31 cellular contexts compared by ENCODE assay signal in the genomic region with DNA sequence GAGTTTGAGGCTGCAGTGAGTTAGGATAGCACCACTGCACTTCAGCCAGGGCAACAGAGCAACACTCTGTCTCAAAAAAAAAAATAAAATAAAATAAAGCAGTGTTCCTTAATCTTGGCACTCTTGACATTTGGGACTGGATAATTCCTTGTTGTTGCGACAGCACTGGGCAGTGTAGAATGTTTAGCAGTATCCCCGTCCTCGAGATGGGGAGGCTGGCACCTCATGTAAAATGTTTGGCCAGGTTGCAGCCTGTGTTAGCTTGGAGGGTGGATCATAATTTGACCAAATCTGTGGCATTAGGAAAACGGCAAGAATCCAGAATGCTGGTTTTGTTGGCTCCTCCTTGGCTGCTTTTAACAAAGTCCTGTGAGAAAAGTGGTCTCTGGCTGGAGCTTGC. TPM values are rescaled to one million over a fixed set of nuclear protein-coding genes. Genes with fewer than 3 reads are reported as not detected.
A peak's percentile ranks its signal among the peaks of the same experiment; 100 is the strongest.
DNase-seq lines count a peak whose midpoint lies in the region; ATAC-seq and TF ChIP-seq lines count a peak whose summit lies in the region.
"Had no signal": no experiment of that assay in that cellular context is flagged by ENCODE, and none has a peak within 500 bp of the region (broad histone marks: within the 10 kb centered on the region; RNA-seq: fewer than 3 reads in every experiment).

No MANE protein-coding gene starts in this region.

- 56% methylated on average over 4 of the region's 4 CpGs for WGBS in right cardiac atrium

- intact Hi-C loops in cardiac septum (cut with DNase I), result no loop called here
- intact Hi-C loops in Right ventricle myocardium inferior (cut with DNase I), result no loop called here
- intact Hi-C loops in right cardiac atrium (cut with DNase I), result no loop called here

- H3K4me1 ChIP-seq in right cardiac atrium (ENCODE audit: control insufficient read depth, insufficient read depth, low read length) (peaks cover 3% of the 10 kb centered on the region), right atrium auricular region (no peaks in the 10 kb centered on the region), neutrophil (ENCODE audit: control insufficient read depth in 1 of 2, insufficient read depth in 1 of 2, low read depth in 1 of 2, low read length in 1 of 2) (peaks cover under 1 to 6% of the 10 kb centered on the region in 2 experiments)
- H3K4me1 ChIP-seq: A549; BE2C; BLaER1; BLaER1 treated with 17β-estradiol and CSF1 and Interleukin-3, amounts not matched to agents 10 nM and 100 nM; Caco-2 had no signal

- peak overlapping the region; percentile 79 for H3K27ac ChIP-seq in right cardiac atrium (ENCODE audit: low read length)
- H3K27ac ChIP-seq in right atrium auricular region, result no peak overlapping the region
- H3K27ac ChIP-seq in neutrophil, result peak overlapping the region; percentile 39
- H3K27ac ChIP-seq: 22Rv1; A549; BLaER1; BLaER1 treated with 17β-estradiol and CSF1 and Interleukin-3, amounts not matched to agents 10 nM and 100 nM; C4-2B had no signal

- ATAC-seq in Right ventricle myocardium inferior, result no peak
- ATAC-seq in right cardiac atrium, result peak; percentile 38 to 62
- ATAC-seq: A549; CD8-positive, alpha-beta T cell had no signal

- DNase-seq in cardiac septum (ENCODE audit: low spot score) (peak; percentile 51), Right ventricle myocardium inferior (ENCODE audit: missing footprints) (no peak), right cardiac atrium (peak in 1 of 3 donors; percentile 55), right atrium auricular region (ENCODE audit: low spot score) (no peak), HT-29 (ENCODE audit: low spot score) (no peak)
- DNase-seq: 8988T; ACHN; AML-193; BE2C; C1 segment of cervical spinal cord; Caco-2; Calu3; CD4-positive, alpha-beta memory T cell; CD4-positive, alpha-beta T cell; CD4-positive, CD25-positive, alpha-beta regulatory T cell; CD8-positive, alpha-beta memory T cell; CD8-positive, alpha-beta T cell; COR-L47; DMS 273 treated with DMSO at 0.1 percent for 48 hours; DMS153; DMS53; DMS79; DMS79 treated with DMSO at 0.1 percent for 48 hours; DND-41; EL had no signal

- H3K9me3 ChIP-seq in right cardiac atrium (ENCODE audit: control insufficient read depth, low read length) (no peaks in the 10 kb centered on the region), right atrium auricular region (no peaks in the 10 kb centered on the region), neutrophil (no peaks in the 10 kb centered on the region)
- H3K9me3 ChIP-seq: BE2C; BLaER1; BLaER1 treated with 17β-estradiol and CSF1 and Interleukin-3, amounts not matched to agents 10 nM and 100 nM; Caco-2 had no signal

- H3K4me3 ChIP-seq in right cardiac atrium (ENCODE audit: low read length) (no peak overlapping the region), right atrium auricular region (no peak overlapping the region), neutrophil (ENCODE audit: low read depth in 1 of 2, low read length in 1 of 2) (no peak overlapping the region)
- H3K4me3 ChIP-seq: A549; BLaER1; BLaER1 treated with 17β-estradiol and CSF1 and Interleukin-3, amounts not matched to agents 10 nM and 100 nM had no signal

- H3K36me3 ChIP-seq in right atrium auricular region (no peaks in the 10 kb centered on the region), neutrophil (peaks cover 34% of the 10 kb centered on the region)
- H3K36me3 ChIP-seq: BE2C, BLaER1 had no signal

- H3K27me3 ChIP-seq in right cardiac atrium (ENCODE audit: control insufficient read depth, insufficient read depth) (no peaks in the 10 kb centered on the region), right atrium auricular region (no peaks in the 10 kb centered on the region), neutrophil (no peaks in the 10 kb centered on the region)
- H3K27me3 ChIP-seq: BE2C; BLaER1; BLaER1 treated with 17β-estradiol and CSF1 and Interleukin-3, amounts not matched to agents 10 nM and 100 nM had no signal

- TF ChIP-seq CTCF in right atrium auricular region (IDR thresholded peaks at IDR 0.05) (no peak), neutrophil (IDR thresholded peaks at IDR 0.05) (no peak)

RNA-seq across cellular contexts. Expression of a gene that starts 47.0 kb away (rescaled TPM):
- total RNA-seq in cardiac septum, result 16.7 TPM
- 12.7 TPM for total RNA-seq in Right ventricle myocardium inferior
- 10 to 100 TPM; 14.2 to 15.6 (median 14.9) TPM for total RNA-seq in right cardiac atrium
- polyA plus RNA-seq in right cardiac atrium, result 5.7 TPM
- total RNA-seq in right atrium auricular region, result 1 to 10 TPM; 5.1 to 5.9 TPM
- total RNA-seq in HT-29 (2014; rRNA removed; shearing (Covaris generic)), result 2.1 and 2.7 TPM in 2 replicates

Comparison
In these comparisons a context has a peak if more than half of its experiments do, and no peak if none do; other contexts are left out.
1. H3K27ac ChIP-seq: peak in right cardiac atrium (single experiment) and neutrophil (single experiment); none in right atrium auricular region (0 of 2).